ENCODE assay signal across 24 cellular contexts in genomic region chr16:2985457-2985856, GRCh38. TPM values are rescaled to one million over a fixed set of nuclear protein-coding genes. Genes with fewer than 3 reads are reported as not detected.
DNase-seq lines count a peak whose midpoint lies in the region; ATAC-seq and FAIRE-seq lines count a peak whose summit lies in the region.
"Had no signal": no experiment of that assay in that cellular context is flagged by ENCODE, and none has a peak within 500 bp of the region (broad histone marks: within the 10 kb centered on the region; RNA-seq: fewer than 3 reads in every experiment).

No MANE protein-coding gene starts in this region.

- ATAC-seq in Right ventricle myocardium inferior (peak; percentile 44), right cardiac atrium (peak; percentile 23 to 46), HG02642 (IDR thresholded peaks at IDR 0.05; ENCODE audit: poor library complexity, unreplicated experiment) (no peak)
- ATAC-seq: A549, left colon, SK-N-SH treated with all-trans-retinoic acid at 6 μM for 48 hours, upper lobe of right lung had no signal

- peak overlapping the region; percentile 61 for H3K27ac ChIP-seq in right cardiac atrium (ENCODE audit: low read length)
- H3K27ac ChIP-seq: A549, parathyroid adenoma, sigmoid colon, upper lobe of right lung, VCaP had no signal

- DNase-seq in Right ventricle myocardium inferior (ENCODE audit: missing footprints) (no peak), cardiac septum (ENCODE audit: low spot score) (no peak), right cardiac atrium (peak in 2 of 3 donors; percentile 73 to 86), NAMALWA (ENCODE audit: low spot score) (no peak), frontal cortex (ENCODE audit: low spot score in 2 of 2) (no peak)
- DNase-seq: BE2C; central memory CD4-positive, alpha-beta T cell; DMS79 treated with DMSO at 0.1 percent for 48 hours; glutamatergic neuron; left colon; NCI-H1092 treated with DMSO at 0.1 percent for 48 hours; NCI-H2081 treated with DMSO at 0.1 percent for 48 hours; sigmoid colon; upper lobe of right lung had no signal

- no peaks in the 10 kb centered on the region for H3K27me3 ChIP-seq in right cardiac atrium (ENCODE audit: control insufficient read depth, insufficient read depth)
- H3K27me3 ChIP-seq: BE2C had no signal

- H3K4me3 ChIP-seq in right cardiac atrium (ENCODE audit: low read length) = no peak overlapping the region
- H3K4me3 ChIP-seq: A549, sigmoid colon, upper lobe of right lung had no signal

- 40% methylated on average over 9 of the region's 9 CpGs for WGBS in right cardiac atrium

- no peaks in the 10 kb centered on the region for H3K9me3 ChIP-seq in right cardiac atrium (ENCODE audit: control insufficient read depth, low read length)
- H3K9me3 ChIP-seq: A549, BE2C, sigmoid colon, upper lobe of right lung had no signal

- no peaks in the 10 kb centered on the region for H3K4me1 ChIP-seq in right cardiac atrium (ENCODE audit: control insufficient read depth, insufficient read depth, low read length)

- intact Hi-C loops in Right ventricle myocardium inferior (cut with DNase I) (no loop called here), cardiac septum (cut with DNase I) (no loop called here), right cardiac atrium (cut with DNase I) (no loop called here)

- no peak for FAIRE-seq in frontal cortex (lab: Jason Lieb, UNC)
- FAIRE-seq: A549, GM12891 had no signal

RNA-seq across cellular contexts. Expression of gene PKMYT1, which starts 5.2 kb away (rescaled TPM):
- total RNA-seq in Right ventricle myocardium inferior (2.9 TPM), cardiac septum (1.8 TPM), right cardiac atrium (1 to 10 TPM in 2 of 4 donors, not detected in 2; 1.1 to 2.1 TPM), frontal cortex (1.2 TPM)
- polyA plus RNA-seq in right cardiac atrium = 2.1 TPM

RNA-seq across cellular contexts. Expression of gene PAQR4, which starts 16.3 kb away (rescaled TPM):
- total RNA-seq in Right ventricle myocardium inferior (11.4 TPM), cardiac septum (10.9 TPM), right cardiac atrium (1 to 10 TPM; 4.0 to 8.8 (median 5.5) TPM), frontal cortex (18.3 TPM)
- 10.3 TPM for polyA plus RNA-seq in right cardiac atrium

RNA-seq across cellular contexts. Expression of gene KREMEN2, which starts 21.4 kb away (rescaled TPM):
- total RNA-seq in Right ventricle myocardium inferior (not detected), cardiac septum (not detected), right cardiac atrium (not detected), frontal cortex (not detected)
- not detected for polyA plus RNA-seq in right cardiac atrium
- total RNA-seq: dermis microvascular lymphatic vessel endothelial cell; sigmoid colon; T-helper 2 cell treated with Interferon-gamma antibody and Interleukin-4, amounts not matched to agents 100 ng/mL and 5 ng/mL, for 36 hours; upper lobe of right lung had no signal

RNA-seq across cellular contexts. Expression of gene CLDN9, which starts 27.3 kb away (rescaled TPM):
- 0.32 TPM for total RNA-seq in Right ventricle myocardium inferior
- total RNA-seq in cardiac septum = 2.3 TPM
- total RNA-seq in right cardiac atrium = under 1 TPM; 0.14 to 0.46 (median 0.25) TPM
- polyA plus RNA-seq in right cardiac atrium = 0.41 TPM
- not detected for total RNA-seq in frontal cortex
- total RNA-seq: activated CD4-positive, alpha-beta T cell treated with anti-CD3 and anti-CD28 coated beads, Interleukin-2, amount 10 ng/mL, durations not matched to agents 24 days and 14 days; dermis microvascular lymphatic vessel endothelial cell; sigmoid colon had no signal

RNA-seq across cellular contexts. Expression of gene CLDN6, which starts 32.5 kb away (rescaled TPM):
- total RNA-seq in Right ventricle myocardium inferior = not detected
- 0.16 TPM for total RNA-seq in cardiac septum
- not detected for total RNA-seq in right cardiac atrium
- not detected for polyA plus RNA-seq in right cardiac atrium
- total RNA-seq in frontal cortex = 0.41 TPM
- total RNA-seq: activated CD4-positive, alpha-beta T cell treated with anti-CD3 and anti-CD28 coated beads, Interleukin-2, amount 10 ng/mL, durations not matched to agents 24 days and 14 days; dermis microvascular lymphatic vessel endothelial cell; left colon; NCI-H460; sigmoid colon; T-helper 2 cell treated with Interferon-gamma antibody and Interleukin-4, amounts not matched to agents 100 ng/mL and 5 ng/mL, for 36 hours; upper lobe of right lung had no signal
- polyA plus RNA-seq: sigmoid colon had no signal

Comparison
In these comparisons a context has a peak if more than half of its experiments do, and no peak if none do; other contexts are left out.
1. DNase-seq: peak in right cardiac atrium (2 of 3); none in Right ventricle myocardium inferior (single experiment), cardiac septum (single experiment), NAMALWA (single experiment) and frontal cortex (0 of 2).